ENCODE assay signal across 8 cellular contexts in the genomic region with DNA sequence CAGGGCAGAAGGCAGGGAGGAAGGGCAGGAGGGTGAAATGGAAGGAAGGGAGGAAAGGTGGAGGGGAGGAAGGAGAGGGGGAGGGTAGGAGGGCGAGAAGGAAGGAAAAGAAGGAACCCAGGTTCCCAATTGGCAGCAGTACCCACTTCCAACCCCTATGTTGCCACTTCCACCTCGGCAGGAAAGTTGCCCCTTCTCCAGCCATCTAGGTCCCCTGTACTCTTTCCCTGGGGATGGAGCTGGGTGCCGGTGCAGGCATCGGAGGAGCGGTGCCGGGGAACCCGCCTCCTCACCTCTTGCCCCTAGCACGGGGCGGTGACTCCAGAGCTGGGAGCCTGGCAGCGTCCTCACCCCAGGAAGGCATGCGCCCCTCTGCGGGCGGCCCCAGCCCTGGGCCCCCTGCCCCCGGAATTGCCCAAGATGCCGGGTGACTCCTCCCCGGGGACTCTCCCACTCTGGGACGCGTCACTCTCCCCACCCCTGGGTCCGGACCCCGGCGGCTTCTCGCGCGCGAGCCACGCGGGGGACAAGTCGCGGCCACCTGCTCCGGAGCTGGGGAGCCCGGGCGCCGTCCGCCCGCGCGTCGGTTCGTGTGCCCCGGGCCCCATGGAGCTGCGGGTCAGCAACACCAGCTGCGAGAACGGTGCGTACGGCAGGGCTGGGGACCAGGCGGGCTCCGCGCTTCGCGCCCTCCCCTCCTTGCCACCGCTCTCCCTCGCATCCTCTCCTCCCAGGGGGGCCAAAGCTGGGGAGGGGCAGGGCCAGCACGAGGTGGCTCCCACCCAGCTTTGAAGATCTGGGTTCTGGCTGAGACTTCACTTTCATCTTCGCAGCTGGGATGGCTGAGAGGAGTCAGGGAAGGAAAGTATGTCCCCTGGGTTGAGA. TPM values are rescaled to one million over a fixed set of nuclear protein-coding genes. Genes with fewer than 3 reads are reported as not detected.
A peak's percentile ranks its signal among the peaks of the same experiment; 100 is the strongest.
DNase-seq lines count a peak whose midpoint lies in the region; ATAC-seq and TF ChIP-seq lines count a peak whose summit lies in the region.

A gene (plus strand): TSS at position 499 of the 885 bp plus-strand sequence. CDS start 108 bp downstream, at position 607.

- H3K4me1 Mint-ChIP-seq in nephron, result peaks cover 25% of the 10 kb centered on the region

- no peak within 1 kb of the TSS for H3K27ac ChIP-seq in fibroblast of lung (ENCODE audit: insufficient read depth, low read length)
- H3K27ac ChIP-seq in thymus (ENCODE audit: low read depth), result no peak within 1 kb of the TSS

- peak within 1 kb of the TSS; percentile 68 to 76 (median 73) for H3K4me3 Mint-ChIP-seq in nephron

- no peak within 1 kb of the TSS for H3K27ac Mint-ChIP-seq in nephron

- peaks cover 47% of the 10 kb centered on the region for H3K27me3 Mint-ChIP-seq in nephron (ENCODE audit: low read depth)

- H3K9ac ChIP-seq in fibroblast of lung (ENCODE audit: insufficient read depth, low read length), result no peak within 1 kb of the TSS

- no peaks in the 10 kb centered on the region for H3K9me3 Mint-ChIP-seq in nephron

- peak within 1 kb of the TSS; percentile 81 for H3K4me2 ChIP-seq in fibroblast of lung (ENCODE audit: extremely low read depth, insufficient read depth, low read length)

- H2AFZ ChIP-seq in fibroblast of lung (ENCODE audit: low read length), result no peak within 1 kb of the TSS

- WGBS in thymus, result 3% methylated on average over 54 of the region's 54 CpGs

- TF ChIP-seq CTCF in HFF-Myc (IDR thresholded peaks at IDR 0.05; ENCODE audit: low read depth, low read length, missing control alignments), result no peak
- TF ChIP-seq CTCF in fibroblast of lung (conservative IDR thresholded peaks at IDR 0.05 in 1 of 2, IDR thresholded peaks at IDR 0.05 in 1 of 2; ENCODE audit: low read depth in 1 of 2, low read length in 2 of 2), result no peak
- TF ChIP-seq CTCF in nephron (IDR thresholded peaks at IDR 0.05; ENCODE audit: unreplicated experiment in 3 of 3), result no peak

- H3K9me3 ChIP-seq in fibroblast of lung (ENCODE audit: control insufficient read depth, insufficient read depth, low read depth, low read length) (no peaks in the 10 kb centered on the region), thymus (ENCODE audit: control insufficient read depth) (no peaks in the 10 kb centered on the region)

- no peak for DNase-seq in HFF-Myc (ENCODE audit: extremely low read depth, low read depth)
- peak; percentile 76 for DNase-seq in activated CD8-positive, alpha-beta memory T cell treated with anti-CD3 and anti-CD28 coated beads for 24 hours
- no peak for DNase-seq in fibroblast of lung (ENCODE audit: low read depth in 2 of 2)
- no peak for DNase-seq in NCI-H2227 (lab: John Stamatoyannopoulos, UW; ENCODE audit: unreplicated experiment)

- no peak for ATAC-seq in GM21360 (IDR thresholded peaks at IDR 0.05; ENCODE audit: unreplicated experiment)
- ATAC-seq in GM19324 (IDR thresholded peaks at IDR 0.05; ENCODE audit: low FRiP score, unreplicated experiment), result no peak

- H3K27me3 ChIP-seq in fibroblast of lung (ENCODE audit: control insufficient read depth, insufficient read depth, low read length) (peaks cover 10% of the 10 kb centered on the region), thymus (ENCODE audit: control insufficient read depth, insufficient read depth) (peaks cover 11% of the 10 kb centered on the region)

- no peaks in the 10 kb centered on the region for H3K79me2 ChIP-seq in fibroblast of lung (ENCODE audit: control insufficient read depth, insufficient read depth, low read length)

- no peaks in the 10 kb centered on the region for H3K36me3 ChIP-seq in fibroblast of lung (ENCODE audit: control insufficient read depth, insufficient read depth, low read length)
- no peaks in the 10 kb centered on the region for H3K36me3 ChIP-seq in thymus (ENCODE audit: control insufficient read depth, insufficient read depth)

- H3K4me3 ChIP-seq in HFF-Myc (replicated peaks; ENCODE audit: low read depth, low read length) (peak within 1 kb of the TSS; percentile 44), fibroblast of lung (replicated peaks in 1 of 4; ENCODE audit: control extremely low read depth in 1 of 4, insufficient read depth in 1 of 4, low read depth in 3 of 4, low read length in 4 of 4) (peak within 1 kb of the TSS; percentile 34 to 56 (median 43)), thymus (ENCODE audit: low read length) (peak within 1 kb of the TSS; percentile 35)

- H3K4me1 ChIP-seq in fibroblast of lung (ENCODE audit: control insufficient read depth, extremely low read depth, insufficient read depth, low read length) (peaks cover 3% of the 10 kb centered on the region), thymus (ENCODE audit: control insufficient read depth, insufficient read depth, low read length) (no peaks in the 10 kb centered on the region)

- H3K36me3 Mint-ChIP-seq in nephron (ENCODE audit: low read depth), result no peaks in the 10 kb centered on the region

- no peaks in the 10 kb centered on the region for H4K20me1 ChIP-seq in fibroblast of lung (ENCODE audit: control insufficient read depth, extremely low read depth, insufficient read depth, low read length)

RNA-seq across cellular contexts. Expression of the gene that starts here (rescaled TPM):
- total RNA-seq in fibroblast of lung, result 0.17 and 0.26 TPM in 2 replicates
- polyA plus RNA-seq in fibroblast of lung, result 0.06 and 0.07 TPM in 2 replicates
- not detected in 2 replicates for polyA plus RNA-seq in fibroblast of lung (2012)
- polyA minus RNA-seq in fibroblast of lung (ENCODE audit: low replicate concordance), result not detected in 2 replicates
- polyA plus RNA-seq in thymus, result 6.1 TPM
